In genomic region chr9:136693135-136693489, GRCh38 we compare ENCODE assay signal across 21 cellular contexts. TPM values are rescaled to one million over a fixed set of nuclear protein-coding genes. Genes with fewer than 3 reads are reported as not detected.
DNase-seq lines count a peak whose midpoint lies in the region; TF ChIP-seq lines count a peak whose summit lies in the region.
"Had no signal": no experiment of that assay in that cellular context is flagged by ENCODE, and none has a peak within 500 bp of the region (broad histone marks: within the 10 kb centered on the region; RNA-seq: fewer than 3 reads in every experiment).

No MANE protein-coding gene starts in this region.

- peak overlapping the region; percentile 3 for H3K4me3 Mint-ChIP-seq in neural progenitor cell
- H3K4me3 Mint-ChIP-seq: dendritic cell treated with granulocyte-macrophage colony-stimulating factor and Interleukin-4, amounts not matched to agents 40 ng/mL and 50 ng/mL, for 4 days; WTC11 had no signal

- H3K4me1 ChIP-seq in BLaER1 treated with 17β-estradiol and CSF1 and Interleukin-3, amounts not matched to agents 10 nM and 100 nM, result peaks cover 64 to 94% (median 85%) of the 10 kb centered on the region in 10 experiments
- H3K4me1 ChIP-seq in esophagus squamous epithelium (peaks cover 25 to 89% (median 35%) of the 10 kb centered on the region in 3 donors), neural progenitor cell (peaks cover 11% of the 10 kb centered on the region)
- H3K4me1 ChIP-seq: uterus had no signal

- peaks cover 0 to 19% (median 0%) of the 10 kb centered on the region in 11 experiments; a peak in 4 of 22 replicates for H3K27me3 ChIP-seq in BLaER1 treated with 17β-estradiol and CSF1 and Interleukin-3, amounts not matched to agents 10 nM and 100 nM
- H3K27me3 ChIP-seq in esophagus squamous epithelium (peaks cover 0 to 22% (median 0%) of the 10 kb centered on the region in 4 donors), neural progenitor cell (peaks cover 17% of the 10 kb centered on the region)
- H3K27me3 ChIP-seq: right atrium auricular region, uterus had no signal

- POLR2A ChIA-PET in RWPE1 (lab: Yijun Ruan, JAX; ENCODE audit: low non-redundant PET), result interaction anchor here (0.6 to 0.8 kb wide), 2 partner anchors 34 to 155 kb away, joined by 3 to 6 read pairs; no protein-coding TSS in a partner anchor

- intact Hi-C loops in esophagus squamous epithelium (cut with DNase I), result no loop called here

- no peaks in the 10 kb centered on the region for H3K9me3 ChIP-seq in BLaER1 treated with 17β-estradiol and CSF1 and Interleukin-3, amounts not matched to agents 10 nM and 100 nM (replicated peaks in 1 of 11)
- H3K9me3 ChIP-seq in esophagus squamous epithelium (no peaks in the 10 kb centered on the region), neural progenitor cell (ENCODE audit: low read depth) (no peaks in the 10 kb centered on the region)
- H3K9me3 ChIP-seq: right atrium auricular region, uterus had no signal

- H4K20me1 ChIP-seq in BLaER1 treated with 17β-estradiol and CSF1 and Interleukin-3, amounts not matched to agents 10 nM and 100 nM, result peaks cover 0 to under 1% (median 0%) of the 10 kb centered on the region in 11 experiments; a peak in 3 of 22 replicates
- peaks cover 3% of the 10 kb centered on the region for H4K20me1 ChIP-seq in neural progenitor cell (ENCODE audit: low read depth)

- peaks cover 21% of the 10 kb centered on the region for H3K4me1 Mint-ChIP-seq in neural progenitor cell

- H3K9ac ChIP-seq in BLaER1 treated with 17β-estradiol and CSF1 and Interleukin-3, amounts not matched to agents 10 nM and 100 nM, result no peak overlapping the region
- H3K9ac ChIP-seq in neural progenitor cell, result no peak overlapping the region
- H3K9ac ChIP-seq: GM23248 had no signal

- peaks cover 10% of the 10 kb centered on the region for H3K27me3 Mint-ChIP-seq in neural progenitor cell (ENCODE audit: insufficient read depth, low read depth)

- no peak for TF ChIP-seq POLR2A in esophagus squamous epithelium (IDR thresholded peaks at IDR 0.05)

- peak overlapping the region; percentile 4 for H3K27ac Mint-ChIP-seq in neural progenitor cell
- H3K27ac Mint-ChIP-seq: dendritic cell treated with granulocyte-macrophage colony-stimulating factor and Interleukin-4, amounts not matched to agents 40 ng/mL and 50 ng/mL, for 4 days; WTC11 had no signal

- H3F3A ChIP-seq in neural progenitor cell (ENCODE audit: low read depth), result peaks cover 9% of the 10 kb centered on the region

- H3K4me3 ChIP-seq in BLaER1 treated with 17β-estradiol and CSF1 and Interleukin-3, amounts not matched to agents 10 nM and 100 nM, result no peak overlapping the region
- no peak overlapping the region for H3K4me3 ChIP-seq in esophagus squamous epithelium
- H3K4me3 ChIP-seq in neural progenitor cell, result no peak overlapping the region
- H3K4me3 ChIP-seq: GM23248, right atrium auricular region, uterus had no signal

- H3K79me2 ChIP-seq in neural progenitor cell (ENCODE audit: low read depth), result no peaks in the 10 kb centered on the region

- peak overlapping the region in 7 of 11 experiments; percentile 2 to 97 (median 37); a peak in 6 of 22 replicates for H3K4me2 ChIP-seq in BLaER1 treated with 17β-estradiol and CSF1 and Interleukin-3, amounts not matched to agents 10 nM and 100 nM
- H3K4me2 ChIP-seq in neural progenitor cell, result no peak overlapping the region

- no peak for DNase-seq in RWPE1 (ENCODE audit: low spot score)
- DNase-seq in esophagus squamous epithelium (lab: John Stamatoyannopoulos, UW), result no peak
- no peak for DNase-seq in neural progenitor cell (ENCODE audit: low spot score)
- DNase-seq in stimulated activated CD4-positive, alpha-beta T cell treated with anti-CD3 and anti-CD28 coated beads, Interleukin-15, amount 100 ng/mL, for 24 hours, result no peak
- no peak for DNase-seq in OCI-M1 (lab: John Stamatoyannopoulos, UW)
- DNase-seq in HUDEP-2 (lab: John Stamatoyannopoulos, UW; ENCODE audit: unreplicated experiment in 76 of 76), result no peak
- no peak for DNase-seq in amniotic stem cell (lab: John Stamatoyannopoulos, UW)
- DNase-seq: activated CD4-positive, alpha-beta T cell treated with anti-CD3 and anti-CD28 coated beads, Interleukin-2, amount 50 U/mL, for 4 hours; activated gamma-delta T cell; hippocampal formation; NCI-H510A treated with DMSO at 0.1 percent for 48 hours; occipital lobe; stimulated activated CD4-positive, alpha-beta T cell treated with anti-CD3 and anti-CD28 coated beads, Interleukin-12 subunit alpha, Interleukin-12 subunit beta, amount 100 ng/mL, for 4 hours had no signal

- no peak overlapping the region for H2AFZ ChIP-seq in neural progenitor cell (replicated peaks)
- H2AFZ ChIP-seq: GM23248 had no signal

- no peak overlapping the region for H3K27ac ChIP-seq in BLaER1 treated with 17β-estradiol and CSF1 and Interleukin-3, amounts not matched to agents 10 nM and 100 nM
- peak overlapping the region; percentile 84 for H3K27ac ChIP-seq in RWPE1
- peak overlapping the region; percentile 72 to 89 (median 76) for H3K27ac ChIP-seq in esophagus squamous epithelium
- no peak overlapping the region for H3K27ac ChIP-seq in neural progenitor cell
- H3K27ac ChIP-seq: GM23248, uterus had no signal

- H3K36me3 ChIP-seq in BLaER1 treated with 17β-estradiol and CSF1 and Interleukin-3, amounts not matched to agents 10 nM and 100 nM, result no peaks in the 10 kb centered on the region
- H3K36me3 ChIP-seq in esophagus squamous epithelium, result no peaks in the 10 kb centered on the region
- no peaks in the 10 kb centered on the region for H3K36me3 ChIP-seq in neural progenitor cell
- H3K36me3 ChIP-seq: right atrium auricular region, uterus had no signal

- H3K36me3 Mint-ChIP-seq in neural progenitor cell, result no peaks in the 10 kb centered on the region
- H3K36me3 Mint-ChIP-seq: WTC11 had no signal

- CTCF ChIA-PET in RWPE1 (lab: Yijun Ruan, JAX), result interaction anchor here (0.9 to 2.8 kb wide), 7 partner anchors 8 to 145 kb away, joined by 3 to 28 read pairs (median 5); no protein-coding TSS in a partner anchor

- no peaks in the 10 kb centered on the region for H3K9me3 Mint-ChIP-seq in neural progenitor cell
- H3K9me3 Mint-ChIP-seq: dendritic cell treated with granulocyte-macrophage colony-stimulating factor and Interleukin-4, amounts not matched to agents 40 ng/mL and 50 ng/mL, for 4 days; WTC11 had no signal

- WGBS in esophagus squamous epithelium, 2 donors, result 55 to 69% methylated on average over 14 of the region's 14 CpGs

- TF ChIP-seq CTCF in RWPE1 (conservative IDR thresholded peaks at IDR 0.05; ENCODE audit: low read depth) (no peak), esophagus squamous epithelium (IDR thresholded peaks at IDR 0.05) (no peak), neural progenitor cell (IDR thresholded peaks at IDR 0.05) (no peak)

RNA-seq across cellular contexts. Expression of gene AGPAT2, which starts 5.9 kb away (rescaled TPM):
- total RNA-seq in esophagus squamous epithelium (10 to 100 TPM; 66.2 to 80.6 (median 75.8) TPM), neural progenitor cell (ENCODE audit: low replicate concordance) (2.4 and 3.4 TPM in 2 replicates)

RNA-seq across cellular contexts. Expression of gene DIPK1B, which starts 19.3 kb away (rescaled TPM):
- 1 to 10 TPM in 3 of 4 donors, under 1 TPM in 1; 0.48 to 6.3 (median 1.1) TPM for total RNA-seq in esophagus squamous epithelium
- 11.8 and 52.8 TPM in 2 replicates for total RNA-seq in neural progenitor cell (ENCODE audit: low replicate concordance)
- total RNA-seq: GM23248 had no signal

RNA-seq across cellular contexts. Expression of gene EGFL7, which starts 30.4 kb away (rescaled TPM):
- 10 to 100 TPM in 2 of 4 donors, 1 to 10 TPM in 2; 5.2 to 41.2 (median 21.2) TPM for total RNA-seq in esophagus squamous epithelium
- 16.5 and 47.4 TPM in 2 replicates for total RNA-seq in neural progenitor cell (ENCODE audit: low replicate concordance)

RNA-seq across cellular contexts. Expression of gene LCN10, which starts 49.6 kb away (rescaled TPM):
- total RNA-seq in esophagus squamous epithelium, result 1 to 10 TPM in 3 of 4 donors, under 1 TPM in 1; 0.64 to 3.8 (median 2.2) TPM
- total RNA-seq in neural progenitor cell (ENCODE audit: low replicate concordance), result not detected in 2 replicates
- total RNA-seq: GM23248, mammary epithelial cell, occipital lobe had no signal

RNA-seq across cellular contexts. Expression of gene LCN6, which starts 55.2 kb away (rescaled TPM):
- total RNA-seq in esophagus squamous epithelium (1 to 10 TPM in 2 of 4 donors, under 1 TPM in 1, not detected in 1; 0.82 to 6.7 (median 2.5) TPM), neural progenitor cell (ENCODE audit: low replicate concordance) (not detected in 2 replicates)
- total RNA-seq: fibroblast of villous mesenchyme, GM23248, mammary epithelial cell, occipital lobe, WTC11 had no signal

Comparison
In these comparisons a context has a peak if more than half of its experiments do, and no peak if none do; other contexts are left out.
1. H3K27ac ChIP-seq: peak in RWPE1 (single experiment) and esophagus squamous epithelium (4 of 4); none in BLaER1 treated with 17β-estradiol and CSF1 and Interleukin-3, amounts not matched to agents 10 nM and 100 nM (0 of 11) and neural progenitor cell (single experiment).
2. RNA of gene AGPAT2, which starts 5.9 kb away (total RNA-seq): 66.2 to 80.6 TPM in esophagus squamous epithelium; 2.4 to 3.4 TPM in neural progenitor cell; every median in the first group is over 10 times any median in the second.